ENCODE assay signal across 21 cellular contexts in the genomic region with DNA sequence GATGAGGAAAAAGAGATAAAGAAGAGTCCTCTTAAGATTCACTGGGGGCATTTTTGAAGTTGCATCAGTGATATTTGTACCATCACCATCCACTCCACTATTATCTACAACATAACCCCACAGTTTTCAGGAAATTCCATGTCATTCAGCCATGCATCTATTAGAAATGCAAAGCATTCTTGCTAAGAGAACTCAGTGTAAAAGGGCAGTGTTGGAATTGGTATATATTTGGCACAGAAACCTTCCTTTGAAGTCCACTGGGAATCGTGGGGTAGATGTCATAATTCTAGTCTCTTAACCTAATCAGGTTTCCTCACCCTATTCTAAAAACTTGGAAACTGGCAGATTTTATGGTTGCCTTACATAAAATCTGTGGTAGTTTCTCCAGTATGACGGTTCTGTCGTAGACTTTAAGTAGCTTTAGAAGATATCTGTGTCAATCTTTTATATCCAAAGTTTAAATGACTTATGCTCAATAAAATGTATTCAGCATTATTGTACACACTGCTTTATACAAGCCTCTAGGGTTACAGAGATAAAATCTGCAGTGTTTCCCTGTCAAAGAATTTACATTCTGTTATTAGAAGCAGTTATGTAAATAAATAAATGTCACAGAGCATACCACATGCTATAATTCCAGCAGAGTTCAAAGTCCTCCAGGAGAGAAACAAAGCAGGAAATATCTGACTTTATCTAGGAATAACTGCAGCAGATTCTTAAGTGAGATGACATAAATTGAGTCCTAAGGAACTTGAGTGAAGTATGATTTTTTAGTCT.
DNase-seq lines count a peak whose midpoint lies in the region; TF ChIP-seq lines count a peak whose summit lies in the region.
"Had no signal": no experiment of that assay in that cellular context is flagged by ENCODE, and none has a peak within 500 bp of the region (broad histone marks: within the 10 kb centered on the region; RNA-seq: fewer than 3 reads in every experiment).

No MANE protein-coding gene starts in this region.

- DNase-seq in HS-27A (ENCODE audit: low read depth) (peak; percentile 12), NCI-H526 treated with DMSO at 0.1 percent for 48 hours (lab: John Stamatoyannopoulos, UW) (peak; percentile 80), fibroblast of pulmonary artery (ENCODE audit: low read depth) (peak; percentile 14), DMS153 (lab: John Stamatoyannopoulos, UW) (no peak), ACHN (no peak), GDM1 (lab: John Stamatoyannopoulos, UW) (no peak)
- DNase-seq: activated CD4-positive, alpha-beta T cell treated with anti-CD3 and anti-CD28 coated beads, Interleukin-2, amount 50 U/mL, for 4 hours; activated T-cell treated with anti-CD3 and anti-CD28 coated beads, Interleukin-2, amount 50 U/mL, for 48 hours; CD4-positive, CD25-positive, alpha-beta regulatory T cell; dermis blood vessel endothelial cell; gastrocnemius medialis; H7; hippocampal formation; NCI-H2171; NCI-H510A treated with DMSO at 0.1 percent for 48 hours; sigmoid colon; upper lobe of left lung had no signal

- in situ Hi-C loops in ACHN (cut with HindIII; ENCODE audit: low pct_ligation_motif_present, low pct_unique_long_range_greater_than_20kb, low sequenced_read_pairs), result no loop called here

- H3K4me2 ChIP-seq in skeletal muscle satellite cell (ENCODE audit: low read length), result peak overlapping the region; percentile 1

- H3K36me3 ChIP-seq in skeletal muscle satellite cell (ENCODE audit: insufficient read depth, low read length), result no peaks in the 10 kb centered on the region
- H3K36me3 ChIP-seq: ascending aorta, esophagus muscularis mucosa, gastrocnemius medialis, sigmoid colon, upper lobe of left lung had no signal

- H3K9me3 ChIP-seq in skeletal muscle satellite cell (replicated peaks; ENCODE audit: low read length), result no peaks in the 10 kb centered on the region
- H3K9me3 ChIP-seq: ascending aorta, esophagus muscularis mucosa, gastrocnemius medialis, sigmoid colon, upper lobe of left lung had no signal

- no peaks in the 10 kb centered on the region for H3K27me3 ChIP-seq in skeletal muscle satellite cell (ENCODE audit: control insufficient read depth, insufficient read depth, low read length)
- H3K27me3 ChIP-seq: ascending aorta, esophagus muscularis mucosa, gastrocnemius medialis, sigmoid colon, upper lobe of left lung had no signal

- TF ChIP-seq CTCF in fibroblast of pulmonary artery (IDR thresholded peaks at IDR 0.05; ENCODE audit: low read length, missing control alignments), result no peak

- H3K9ac ChIP-seq in skeletal muscle satellite cell (ENCODE audit: low read depth, low read length), result no peak overlapping the region

- H3K4me1 ChIP-seq in skeletal muscle satellite cell (ENCODE audit: control insufficient read depth, insufficient read depth, low read length), result peaks cover 3% of the 10 kb centered on the region
- H3K4me1 ChIP-seq: esophagus muscularis mucosa, gastrocnemius medialis, upper lobe of left lung had no signal

- H3K4me3 ChIP-seq in fibroblast of pulmonary artery (replicated peaks; ENCODE audit: low read depth, low read length) (no peak overlapping the region), skeletal muscle satellite cell (ENCODE audit: low read length) (no peak overlapping the region)
- H3K4me3 ChIP-seq: ascending aorta, esophagus muscularis mucosa, gastrocnemius medialis, sigmoid colon, SK-N-MC, upper lobe of left lung had no signal

Comparison
In these comparisons a context has a peak if more than half of its experiments do, and no peak if none do; other contexts are left out.
1. DNase-seq: peak in HS-27A (single experiment), NCI-H526 treated with DMSO at 0.1 percent for 48 hours (single experiment) and fibroblast of pulmonary artery (single experiment); none in DMS153 (single experiment), ACHN (single experiment) and GDM1 (single experiment).